Comparison of ENCODE assay signal across 10 cellular contexts in genomic region chr20:49887828-49888340, GRCh38. TPM values are rescaled to one million over a fixed set of nuclear protein-coding genes. Genes with fewer than 3 reads are reported as not detected.
DNase-seq lines count a peak whose midpoint lies in the region; ATAC-seq, FAIRE-seq and TF ChIP-seq lines count a peak whose summit lies in the region.
"Had no signal": no experiment of that assay in that cellular context is flagged by ENCODE, and none has a peak within 500 bp of the region (broad histone marks: within the 10 kb centered on the region; RNA-seq: fewer than 3 reads in every experiment).

No MANE protein-coding gene starts in this region.

- H4K20me1 ChIP-seq in HepG2 (ENCODE audit: insufficient read depth, low read length) (no peaks in the 10 kb centered on the region), SK-N-SH (ENCODE audit: insufficient read depth) (0 out of 2 replicates have a peak, but pooled peaks cover 5% of the 10 kb centered on the region)

- H3K27ac ChIP-seq in HepG2 (ENCODE audit: extremely low read length, insufficient read depth, low read length) (no peak overlapping the region), SK-N-SH (ENCODE audit: low read depth in 2 of 2, low read length in 1 of 2) (no peak overlapping the region; a peak in 1 of 4 replicates)

- no peak for TF ChIP-seq RAD21 in HepG2 (CRISPR knock-in tag; IDR thresholded peaks at IDR 0.05)
- no peak for TF ChIP-seq RAD21 in SK-N-SH (IDR thresholded peaks at IDR 0.05; ENCODE audit: low read length)

- peaks cover 16% of the 10 kb centered on the region for H3K4me1 Mint-ChIP-seq in activated CD4-positive, alpha-beta memory T cell treated with anti-CD3 and anti-CD28 coated beads for 36 hours (ENCODE audit: low read depth)
- H3K4me1 Mint-ChIP-seq in stimulated activated memory B cell treated with anti-CD40 and anti-IgM and Interleukin-4, amounts not matched to agents 10 μg/mL and 1 μg/mL and 100 μg/mL, for 72 hours: peaks cover 21% of the 10 kb centered on the region

- 95% methylated on average over 14 of the region's 22 CpGs for WGBS in HepG2 (ENCODE audit: low lambda C conversion rate)
- 96% methylated on average over 11 of the region's 22 CpGs for WGBS in SK-N-SH (ENCODE audit: low lambda C conversion rate)

- DNase-seq in GM20000 (ENCODE audit: low spot score): peak; percentile 11
- no peak for DNase-seq in activated CD4-positive, alpha-beta memory T cell treated with anti-CD3 and anti-CD28 coated beads for 36 hours
- no peak for DNase-seq in HepG2 (ENCODE audit: low spot score)
- DNase-seq in NCI-H1105 (lab: John Stamatoyannopoulos, UW): no peak
- DNase-seq in putamen (ENCODE audit: low spot score): no peak
- no peak for DNase-seq in SK-N-SH

- peaks cover 14% of the 10 kb centered on the region for H3K4me1 ChIP-seq in HepG2 (ENCODE audit: insufficient read depth, low read length)
- H3K4me1 ChIP-seq in SK-N-SH (ENCODE audit: control insufficient read depth in 1 of 2, insufficient read depth in 2 of 2, low read depth in 1 of 2, low read length in 1 of 2): peaks cover 0 to 8% of the 10 kb centered on the region in 2 experiments; a peak in 1 of 4 replicates

- H3K9me3 Mint-ChIP-seq in activated CD4-positive, alpha-beta memory T cell treated with anti-CD3 and anti-CD28 coated beads for 36 hours: no peaks in the 10 kb centered on the region
- H3K9me3 Mint-ChIP-seq in stimulated activated memory B cell treated with anti-CD40 and anti-IgM and Interleukin-4, amounts not matched to agents 10 μg/mL and 1 μg/mL and 100 μg/mL, for 72 hours: no peaks in the 10 kb centered on the region
- H3K9me3 Mint-ChIP-seq: CD4-positive, CD25-positive, alpha-beta regulatory T cell; naive B cell had no signal

- TF ChIP-seq EP300 in HepG2 (IDR thresholded peaks at IDR 0.05; ENCODE audit: low read depth in 2 of 2, low read length in 2 of 2): no peak
- TF ChIP-seq EP300 in HepG2 (CRISPR knock-in tag; IDR thresholded peaks at IDR 0.05; ENCODE audit: borderline replicate concordance): no peak
- no peak for TF ChIP-seq EP300 in SK-N-SH (IDR thresholded peaks at IDR 0.05; ENCODE audit: borderline replicate concordance in 1 of 2, low read depth in 1 of 2, low read length in 1 of 2)

- no peaks in the 10 kb centered on the region for H3K9me2 ChIP-seq in SK-N-SH

- H3K4me2 ChIP-seq in HepG2 (ENCODE audit: low read depth, low read length): no peak overlapping the region
- H3K4me2 ChIP-seq in SK-N-SH: no peak overlapping the region

- FAIRE-seq in HepG2 (lab: Jason Lieb, UNC): no peak

- no peak overlapping the region for H3K4me3 Mint-ChIP-seq in activated CD4-positive, alpha-beta memory T cell treated with anti-CD3 and anti-CD28 coated beads for 36 hours
- no peak overlapping the region for H3K4me3 Mint-ChIP-seq in stimulated activated memory B cell treated with anti-CD40 and anti-IgM and Interleukin-4, amounts not matched to agents 10 μg/mL and 1 μg/mL and 100 μg/mL, for 72 hours
- H3K4me3 Mint-ChIP-seq: CD4-positive, CD25-positive, alpha-beta regulatory T cell had no signal

- POLR2A ChIA-PET in activated CD4-positive, alpha-beta memory T cell treated with anti-CD3 and anti-CD28 coated beads for 36 hours (lab: Charles Lee): no interaction called here
- POLR2A ChIA-PET in HepG2 (lab: Yijun Ruan, JAX): no interaction called here
- POLR2A ChIA-PET in SK-N-SH (lab: Yijun Ruan, JAX): no interaction called here

- peak overlapping the region; percentile 24 for H3K27ac Mint-ChIP-seq in activated CD4-positive, alpha-beta memory T cell treated with anti-CD3 and anti-CD28 coated beads for 36 hours
- peak overlapping the region; percentile 63 for H3K27ac Mint-ChIP-seq in stimulated activated memory B cell treated with anti-CD40 and anti-IgM and Interleukin-4, amounts not matched to agents 10 μg/mL and 1 μg/mL and 100 μg/mL, for 72 hours

- no TSS peak for BruUV-seq in HepG2 (replicated peaks; lab: Mats Ljungman, UMichigan)

- peaks cover 13 to 28% of the 10 kb centered on the region in 2 experiments for H3K36me3 ChIP-seq in HepG2 (replicated peaks in 1 of 2; ENCODE audit: control insufficient read depth in 1 of 2, insufficient read depth in 2 of 2, low read length in 2 of 2)
- H3K36me3 ChIP-seq in SK-N-SH (replicated peaks in 1 of 2; ENCODE audit: control insufficient read depth in 1 of 2, insufficient read depth in 2 of 2, low read length in 1 of 2): peaks cover 0 to 27% of the 10 kb centered on the region in 2 experiments

- in situ Hi-C loops in HepG2 (cut with HindIII; ENCODE audit: extremely low pct_ligation_motif_present, low pct_unique_long_range_greater_than_20kb): loop anchor here (5.0 to 25.0 kb wide), 2 partner anchors 281 to 551 kb away; no protein-coding TSS in a partner anchor

- H2AFZ ChIP-seq in HepG2 (ENCODE audit: low read length): no peak overlapping the region
- H2AFZ ChIP-seq in SK-N-SH (ENCODE audit: low read depth): no peak overlapping the region

- no peaks in the 10 kb centered on the region for H3K27me3 ChIP-seq in HepG2 (ENCODE audit: control insufficient read depth in 1 of 2, insufficient read depth in 2 of 2, low read length in 2 of 2)
- no peaks in the 10 kb centered on the region for H3K27me3 ChIP-seq in SK-N-SH (ENCODE audit: insufficient read depth)

- H3K27me3 Mint-ChIP-seq in activated CD4-positive, alpha-beta memory T cell treated with anti-CD3 and anti-CD28 coated beads for 36 hours: no peaks in the 10 kb centered on the region
- H3K27me3 Mint-ChIP-seq in stimulated activated memory B cell treated with anti-CD40 and anti-IgM and Interleukin-4, amounts not matched to agents 10 μg/mL and 1 μg/mL and 100 μg/mL, for 72 hours: no peaks in the 10 kb centered on the region
- H3K27me3 Mint-ChIP-seq: CD4-positive, CD25-positive, alpha-beta regulatory T cell; naive B cell had no signal

- CTCF ChIA-PET in activated CD4-positive, alpha-beta memory T cell treated with anti-CD3 and anti-CD28 coated beads for 36 hours (lab: Charles Lee): interaction anchor here (0.7 to 8.4 kb wide), 26 partner anchors 9 to 346 kb away, joined by 3 to 77 read pairs (median 4); no protein-coding TSS in a partner anchor
- CTCF ChIA-PET in HepG2 (lab: Yijun Ruan, JAX; ENCODE audit: low intra/inter-chr PET ratio, low total read pairs) (interaction anchor here (1.2 to 4.3 kb wide), 4 partner anchors 41 to 553 kb away, joined by 6 to 74 read pairs (median 18); no protein-coding TSS in a partner anchor), SK-N-SH (lab: Yijun Ruan, JAX) (interaction anchor here (0.6 to 9.6 kb wide), 45 partner anchors 9 to 670 kb away, joined by 3 to 131 read pairs (median 4); partner anchors contain the start of gene SLC9A8)

- H3K36me3 Mint-ChIP-seq in activated CD4-positive, alpha-beta memory T cell treated with anti-CD3 and anti-CD28 coated beads for 36 hours: peaks cover 22% of the 10 kb centered on the region
- peaks cover 45% of the 10 kb centered on the region for H3K36me3 Mint-ChIP-seq in stimulated activated memory B cell treated with anti-CD40 and anti-IgM and Interleukin-4, amounts not matched to agents 10 μg/mL and 1 μg/mL and 100 μg/mL, for 72 hours

- peaks cover 5% of the 10 kb centered on the region for H3F3A ChIP-seq in SK-N-SH (replicated peaks; ENCODE audit: insufficient read depth)

- TF ChIP-seq CTCF in GM20000 (IDR thresholded peaks at IDR 0.05; ENCODE audit: extremely low read depth, missing control alignments): no peak
- no peak for TF ChIP-seq CTCF in HepG2 (CRISPR knock-in tag; IDR thresholded peaks at IDR 0.05)
- TF ChIP-seq CTCF in SK-N-SH (IDR thresholded peaks at IDR 0.05): no peak

- H3K79me2 ChIP-seq in HepG2 (ENCODE audit: insufficient read depth, low read length) (no peaks in the 10 kb centered on the region), SK-N-SH (ENCODE audit: insufficient read depth) (no peaks in the 10 kb centered on the region)

- H3K9me3 ChIP-seq in HepG2 (ENCODE audit: low read length) (no peaks in the 10 kb centered on the region), SK-N-SH (no peaks in the 10 kb centered on the region)

- no peak overlapping the region for H3K4me3 ChIP-seq in HepG2 (replicated peaks in 1 of 3; ENCODE audit: insufficient read depth in 1 of 3, low read depth in 2 of 3, low read length in 3 of 3)
- no peak overlapping the region for H3K4me3 ChIP-seq in SK-N-SH (ENCODE audit: low read depth in 2 of 2, low read length in 1 of 2)

- intact Hi-C loops in activated CD4-positive, alpha-beta memory T cell treated with anti-CD3 and anti-CD28 coated beads for 36 hours (cut with micrococcal nuclease): no loop called here
- intact Hi-C loops in HepG2 (cut with micrococcal nuclease; ENCODE audit: unreplicated experiment): loop anchor here (1.0 to 2.0 kb wide), 4 partner anchors 41 to 347 kb away; no protein-coding TSS in a partner anchor

- no peak for ATAC-seq in HepG2
- ATAC-seq in stimulated activated memory B cell treated with anti-CD40 and anti-IgM and Interleukin-4, amounts not matched to agents 10 μg/mL and 1 μg/mL and 100 μg/mL, for 72 hours: no peak
- no peak for ATAC-seq in HG02870 (IDR thresholded peaks at IDR 0.05; ENCODE audit: unreplicated experiment)

- H3K9ac ChIP-seq in HepG2 (ENCODE audit: insufficient read depth, low read depth, low read length) (no peak overlapping the region), SK-N-SH (no peak overlapping the region)

- no peak for TF ChIP-seq POLR2A in HepG2 (IDR thresholded peaks at IDR 0.05; ENCODE audit: insufficient read depth in 1 of 2, low read depth in 2 of 2, low read length in 2 of 2)

RNA-seq across cellular contexts. Expression of gene SPATA2, which starts 27.4 kb away (rescaled TPM):
- 1 to 10 TPM; 7.9 to 8.6 TPM for total RNA-seq in activated CD4-positive, alpha-beta memory T cell treated with anti-CD3 and anti-CD28 coated beads for 36 hours
- 3.2 and 4.3 TPM in 2 replicates for total RNA-seq in HepG2 (2016; rRNA removed; fragmentation: Illumina TruSeq; extraction: Trizol)
- 1.9 TPM in 2 replicates for total RNA-seq in HepG2 (2016; cell fraction: cytosol; rRNA removed; fragmentation: Illumina TruSeq; extraction: Trizol; ENCODE audit: low read depth)
- total RNA-seq in HepG2 (2016; cell fraction: insoluble cytoplasmic fraction; rRNA removed; fragmentation: Illumina TruSeq; extraction: Trizol): 3.3 and 3.4 TPM in 2 replicates
- total RNA-seq in HepG2 (2016; cell fraction: membrane; rRNA removed; fragmentation: Illumina TruSeq; extraction: Trizol): 5.6 and 6.9 TPM in 2 replicates
- 3.5 and 4.4 TPM in 2 replicates for total RNA-seq in HepG2 (2016; cell fraction: nucleus; rRNA removed; fragmentation: Illumina TruSeq; extraction: Trizol)
- polyA plus RNA-seq in HepG2 (2011; rRNA removed) (8.7 and 9.5 TPM in 2 replicates), SK-N-SH (2012; rRNA removed) (5.8 and 7.2 TPM in 2 replicates)
- polyA plus RNA-seq in HepG2 (2011; cell fraction: cytosol; rRNA removed): 6.2 and 6.7 TPM in 2 replicates
- polyA plus RNA-seq in HepG2 (2011; cell fraction: nucleus; rRNA removed): 9.5 and 9.7 TPM in 2 replicates
- polyA plus RNA-seq in HepG2 (2012): 7.5 and 8.6 TPM in 2 replicates
- 2.9 and 3.5 TPM in 2 replicates for polyA plus RNA-seq in HepG2 (2016; cell fraction: cytosol; fragmentation: Illumina TruSeq; extraction: Trizol; ENCODE audit: low read depth)
- polyA plus RNA-seq in HepG2 (2016; cell fraction: insoluble cytoplasmic fraction; fragmentation: Illumina TruSeq; extraction: Trizol; ENCODE audit: low read depth): 8.7 and 11.5 TPM in 2 replicates
- polyA plus RNA-seq in HepG2 (2016; cell fraction: membrane; fragmentation: Illumina TruSeq; extraction: Trizol; ENCODE audit: low read depth): 9.3 and 9.7 TPM in 2 replicates
- polyA plus RNA-seq in HepG2 (2016; cell fraction: nucleus; fragmentation: Illumina TruSeq; extraction: Trizol; ENCODE audit: insufficient read depth, low read depth): 11.3 and 13.5 TPM in 2 replicates
- 11.4 and 11.8 TPM in 2 replicates for polyA minus RNA-seq in HepG2 (2011; rRNA and poly(A)+ RNA removed; ENCODE audit: low replicate concordance)
- 6.0 and 6.9 TPM in 2 replicates for polyA minus RNA-seq in HepG2 (2011; cell fraction: cytosol; rRNA and poly(A)+ RNA removed)
- polyA minus RNA-seq in HepG2 (2011; cell fraction: nucleus; rRNA and poly(A)+ RNA removed): 5.5 and 6.7 TPM in 2 replicates
- 4.6 and 5.7 TPM in 2 replicates for polyA plus RNA-seq in SK-N-SH (2012; cell fraction: cytosol; rRNA removed)
- 7.8 and 8.4 TPM in 2 replicates for polyA plus RNA-seq in SK-N-SH (2012; cell fraction: nucleus; rRNA removed)

RNA-seq across cellular contexts. Expression of gene RNF114, which starts 48.3 kb away (rescaled TPM):
- 10 to 100 TPM; 72.1 to 72.4 TPM for total RNA-seq in activated CD4-positive, alpha-beta memory T cell treated with anti-CD3 and anti-CD28 coated beads for 36 hours
- 119 and 137 TPM in 2 replicates for total RNA-seq in HepG2 (2016; rRNA removed; fragmentation: Illumina TruSeq; extraction: Trizol)
- total RNA-seq in HepG2 (2016; cell fraction: cytosol; rRNA removed; fragmentation: Illumina TruSeq; extraction: Trizol; ENCODE audit: low read depth): 20.7 and 21.9 TPM in 2 replicates
- 117 and 134 TPM in 2 replicates for total RNA-seq in HepG2 (2016; cell fraction: insoluble cytoplasmic fraction; rRNA removed; fragmentation: Illumina TruSeq; extraction: Trizol)
- total RNA-seq in HepG2 (2016; cell fraction: membrane; rRNA removed; fragmentation: Illumina TruSeq; extraction: Trizol): 58.2 and 60.7 TPM in 2 replicates
- total RNA-seq in HepG2 (2016; cell fraction: nucleus; rRNA removed; fragmentation: Illumina TruSeq; extraction: Trizol): 54.0 and 64.8 TPM in 2 replicates
- polyA plus RNA-seq in HepG2 (2011; rRNA removed): 120 and 126 TPM in 2 replicates
- 177 and 201 TPM in 2 replicates for polyA plus RNA-seq in HepG2 (2011; cell fraction: cytosol; rRNA removed)
- polyA plus RNA-seq in HepG2 (2011; cell fraction: nucleus; rRNA removed): 108 and 112 TPM in 2 replicates
- polyA plus RNA-seq in HepG2 (2012): 108 and 111 TPM in 2 replicates
- 27.1 and 29.4 TPM in 2 replicates for polyA plus RNA-seq in HepG2 (2016; cell fraction: cytosol; fragmentation: Illumina TruSeq; extraction: Trizol; ENCODE audit: low read depth)
- polyA plus RNA-seq in HepG2 (2016; cell fraction: insoluble cytoplasmic fraction; fragmentation: Illumina TruSeq; extraction: Trizol; ENCODE audit: low read depth): 140 and 169 TPM in 2 replicates
- 33.3 and 36.2 TPM in 2 replicates for polyA plus RNA-seq in HepG2 (2016; cell fraction: membrane; fragmentation: Illumina TruSeq; extraction: Trizol; ENCODE audit: low read depth)
- polyA plus RNA-seq in HepG2 (2016; cell fraction: nucleus; fragmentation: Illumina TruSeq; extraction: Trizol; ENCODE audit: insufficient read depth, low read depth): 104 and 116 TPM in 2 replicates
- polyA minus RNA-seq in HepG2 (2011; rRNA and poly(A)+ RNA removed; ENCODE audit: low replicate concordance): 71.3 and 124 TPM in 2 replicates
- polyA minus RNA-seq in HepG2 (2011; cell fraction: cytosol; rRNA and poly(A)+ RNA removed): 93.0 and 100 TPM in 2 replicates
- 73.1 and 76.2 TPM in 2 replicates for polyA minus RNA-seq in HepG2 (2011; cell fraction: nucleus; rRNA and poly(A)+ RNA removed)
- polyA plus RNA-seq in SK-N-SH (2012; rRNA removed): 30.2 and 55.0 TPM in 2 replicates
- 37.4 and 52.4 TPM in 2 replicates for polyA plus RNA-seq in SK-N-SH (2012; cell fraction: cytosol; rRNA removed)
- polyA plus RNA-seq in SK-N-SH (2012; cell fraction: nucleus; rRNA removed): 53.4 and 58.8 TPM in 2 replicates
